Comparison of ENCODE assay signal across 8 cellular contexts in genomic region chr2:238287702-238288649, GRCh38. TPM values are rescaled to one million over a fixed set of nuclear protein-coding genes. Genes with fewer than 3 reads are reported as not detected.
DNase-seq lines count a peak whose midpoint lies in the region; ATAC-seq and TF ChIP-seq lines count a peak whose summit lies in the region.

TSS of gene PER2 (minus strand) at chr2:238288610. CDS start at chr2:238277936, 10,674 bp downstream.

- in situ Hi-C loops in ACHN (cut with HindIII; ENCODE audit: low pct_ligation_motif_present, low pct_unique_long_range_greater_than_20kb, low sequenced_read_pairs), result no loop called here

- peaks cover 60 to 69% (median 66%) of the 10 kb centered on the region in 4 donors for H3K4me1 ChIP-seq in esophagus muscularis mucosa
- peaks cover 50% of the 10 kb centered on the region for H3K4me1 ChIP-seq in muscle layer of colon (ENCODE audit: insufficient read depth, low read length)
- peaks cover 55% of the 10 kb centered on the region for H3K4me1 ChIP-seq in testis

- peak within 1 kb of the TSS; percentile 99 for H3K9ac ChIP-seq in muscle layer of colon (ENCODE audit: low read length)

- peak within 1 kb of the TSS; percentile 92 to 98 (median 94) for H3K27ac ChIP-seq in esophagus muscularis mucosa (replicated peaks in 1 of 4)
- peak within 1 kb of the TSS; percentile 85 for H3K27ac ChIP-seq in muscle layer of colon (ENCODE audit: low read depth, low read length)
- peak within 1 kb of the TSS; percentile 95 to 96 for H3K27ac ChIP-seq in testis

- WGBS in esophagus muscularis mucosa, result 3% methylated on average over 8 of the region's 65 CpGs
- 0% methylated on average over 8 to 29 of the region's 65 CpGs for WGBS in testis, 2 donors

- TF ChIP-seq POLR2A in esophagus muscularis mucosa (IDR thresholded peaks at IDR 0.05; ENCODE audit: low read depth), result no peak
- TF ChIP-seq POLR2A in testis (IDR thresholded peaks at IDR 0.05), result no peak

- DNase-seq in ACHN, result peak; percentile 53
- peak; percentile 25 for DNase-seq in NCI-H446 treated with DMSO at 0.1 percent for 48 hours (lab: John Stamatoyannopoulos, UW)
- no peak for DNase-seq in esophagus muscularis mucosa (ENCODE audit: extremely low spot score)
- peak; percentile 63 for DNase-seq in testis

- H3K36me3 ChIP-seq in esophagus muscularis mucosa (no peaks in the 10 kb centered on the region), muscle layer of colon (ENCODE audit: insufficient read depth, low read length) (no peaks in the 10 kb centered on the region), testis (ENCODE audit: low read depth, missing control alignments) (no peaks in the 10 kb centered on the region)

- intact Hi-C loops in esophagus muscularis mucosa (cut with DNase I), result no loop called here
- intact Hi-C loops in testis (cut with DNase I; ENCODE audit: low total_unique reads), result no loop called here

- CTCF ChIA-PET in activated CD8-positive, alpha-beta memory T cell treated with anti-CD3 and anti-CD28 coated beads for 36 hours (lab: Charles Lee), result interaction anchor here (0.6 to 1.0 kb wide), 2 partner anchors 23 to 70 kb away, joined by 3 read pairs; no protein-coding TSS in a partner anchor

- ATAC-seq in HG02763 (IDR thresholded peaks at IDR 0.05; ENCODE audit: unreplicated experiment), result peak; percentile 36

- TF ChIP-seq CTCF in GM12873 (IDR thresholded peaks at IDR 0.05; ENCODE audit: insufficient read depth, low read depth, low read length, missing control alignments) (peak; percentile 4), esophagus muscularis mucosa (IDR thresholded peaks at IDR 0.05) (no peak), testis (IDR thresholded peaks at IDR 0.05) (no peak)

- POLR2A ChIA-PET in activated CD8-positive, alpha-beta memory T cell treated with anti-CD3 and anti-CD28 coated beads for 36 hours (lab: Charles Lee), result interaction anchor here (0.6 to 1.8 kb wide), 3 partner anchors 8 to 174 kb away, joined by 3 to 10 read pairs (median 6); no protein-coding TSS in a partner anchor

- no peak for TF ChIP-seq EP300 in esophagus muscularis mucosa (IDR thresholded peaks at IDR 0.05)

- no peaks in the 10 kb centered on the region for H3K27me3 ChIP-seq in esophagus muscularis mucosa
- no peaks in the 10 kb centered on the region for H3K27me3 ChIP-seq in muscle layer of colon (ENCODE audit: control insufficient read depth in 1 of 2, insufficient read depth in 2 of 2, low read length in 2 of 2)
- H3K27me3 ChIP-seq in testis, result no peaks in the 10 kb centered on the region

- H3K4me3 ChIP-seq in esophagus muscularis mucosa (peak within 1 kb of the TSS; percentile 77 to 94 (median 83)), muscle layer of colon (ENCODE audit: low read depth in 1 of 2, low read length in 2 of 2) (peak within 1 kb of the TSS; percentile 87 to 89), testis (peak within 1 kb of the TSS; percentile 87 to 91)

- H3K9me3 ChIP-seq in esophagus muscularis mucosa (no peaks in the 10 kb centered on the region), muscle layer of colon (ENCODE audit: low read length) (no peaks in the 10 kb centered on the region), testis (no peaks in the 10 kb centered on the region)

RNA-seq across cellular contexts. Expression of gene PER2, which starts in this region (rescaled TPM):
- 10 to 100 TPM; 12.6 to 14.0 TPM for total RNA-seq in activated CD8-positive, alpha-beta memory T cell treated with anti-CD3 and anti-CD28 coated beads for 36 hours
- total RNA-seq in esophagus muscularis mucosa, result 10 to 100 TPM in 3 of 4 donors, 1 to 10 TPM in 1; 9.1 to 13.1 (median 11.1) TPM
- 10 to 100 TPM; 55.5 to 59.1 TPM for total RNA-seq in testis
- 29.8 TPM for polyA plus RNA-seq in testis (ENCODE audit: insufficient read depth, low read depth, low replicate concordance)
